In the genomic region with DNA sequence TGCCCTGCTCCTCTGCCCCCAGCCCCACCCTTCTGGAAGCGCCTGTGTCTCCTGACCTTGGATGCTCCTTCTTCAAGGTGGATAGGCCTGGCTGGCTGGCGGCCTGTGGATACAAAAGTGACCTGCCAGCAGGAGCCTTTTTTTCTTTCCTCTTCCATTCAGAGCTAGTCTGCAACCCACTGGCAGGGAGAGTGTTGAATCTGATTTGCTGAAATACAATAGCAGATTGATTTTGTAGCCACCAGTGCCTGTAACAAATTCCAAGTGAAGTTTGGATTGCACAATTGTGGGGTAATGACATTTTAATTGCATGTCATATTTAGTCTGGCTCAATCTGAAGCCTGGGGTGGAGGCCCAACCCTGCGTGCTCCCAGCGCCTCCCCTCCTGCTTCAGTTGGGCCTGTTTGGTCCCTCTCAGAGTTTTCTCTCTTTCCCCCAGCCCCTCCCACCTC, we compare ENCODE assay signal across 16 cellular contexts.
DNase-seq lines count a peak whose midpoint lies in the region; ATAC-seq and TF ChIP-seq lines count a peak whose summit lies in the region.
"Had no signal": no experiment of that assay in that cellular context is flagged by ENCODE, and none has a peak within 500 bp of the region (broad histone marks: within the 10 kb centered on the region; RNA-seq: fewer than 3 reads in every experiment).

No MANE protein-coding gene starts in this region.

- intact Hi-C loops in psoas muscle (cut with DNase I): no loop called here

- 44 to 50% (median 50%) methylated on average over 4 of the region's 4 CpGs for WGBS in psoas muscle, 3 donors

- no peaks in the 10 kb centered on the region for H3K79me2 ChIP-seq in osteoblast (ENCODE audit: insufficient read depth, low read length)

- H3K27ac ChIP-seq in psoas muscle: no peak overlapping the region
- no peak overlapping the region for H3K27ac ChIP-seq in osteoblast (ENCODE audit: low read depth, low read length)

- peak in 3 of 4 donors; percentile 38 to 66 (median 54) for ATAC-seq in psoas muscle
- no peak for ATAC-seq in GM19324 (IDR thresholded peaks at IDR 0.05; ENCODE audit: low FRiP score, unreplicated experiment)
- no peak for ATAC-seq in GM21381 (IDR thresholded peaks at IDR 0.05; ENCODE audit: unreplicated experiment)
- ATAC-seq: esophagus mucosa had no signal

- H2AFZ ChIP-seq in osteoblast (ENCODE audit: low read length): no peak overlapping the region

- no peak overlapping the region for H3K4me2 ChIP-seq in osteoblast (ENCODE audit: insufficient read depth, low read length)
- H3K4me2 ChIP-seq: smooth muscle cell had no signal

- H3K4me1 ChIP-seq in psoas muscle (no peaks in the 10 kb centered on the region), osteoblast (ENCODE audit: insufficient read depth, low read length) (peaks cover 3% of the 10 kb centered on the region)

- TF ChIP-seq CTCF in fibroblast of the aortic adventitia (IDR thresholded peaks at IDR 0.05; ENCODE audit: insufficient read depth, low read length): no peak
- TF ChIP-seq CTCF in psoas muscle (IDR thresholded peaks at IDR 0.05): no peak
- TF ChIP-seq CTCF in osteoblast (IDR thresholded peaks at IDR 0.05; ENCODE audit: extremely low read depth, low read depth, low read length): no peak

- DNase-seq in H7 (peak; percentile 77), NCI-H748 (lab: John Stamatoyannopoulos, UW; ENCODE audit: unreplicated experiment) (peak; percentile 77), fibroblast of the aortic adventitia (ENCODE audit: low read depth) (peak; percentile 22), psoas muscle (peak in 1 of 2 donors; percentile 27), osteoblast (ENCODE audit: insufficient read length, low spot score, missing footprints) (no peak), KG1 (lab: John Stamatoyannopoulos, UW) (no peak)
- DNase-seq: activated naive CD4-positive, alpha-beta T cell treated with anti-CD3 and anti-CD28 coated beads for 36 hours; cerebellar nuclear complex; HFFc6; naive B cell; NCI-H510A treated with DMSO at 0.1 percent for 48 hours; SHP77 had no signal

- no peaks in the 10 kb centered on the region for H3K27me3 ChIP-seq in H7 (ENCODE audit: control insufficient read depth, insufficient read depth, low read length)
- H3K27me3 ChIP-seq in psoas muscle (ENCODE audit: insufficient read depth in 3 of 3, low read length in 2 of 3): peaks cover 0 to 4% (median 4%) of the 10 kb centered on the region in 3 donors
- H3K27me3 ChIP-seq in osteoblast (ENCODE audit: insufficient read depth, low read length): no peaks in the 10 kb centered on the region

- no peaks in the 10 kb centered on the region for H4K20me1 ChIP-seq in osteoblast (ENCODE audit: insufficient read depth, low read length)

- H3K9me3 ChIP-seq in psoas muscle (no peaks in the 10 kb centered on the region), osteoblast (ENCODE audit: low read depth, low read length) (no peaks in the 10 kb centered on the region)

- H3K36me3 ChIP-seq in H7 (replicated peaks; ENCODE audit: control insufficient read depth, insufficient read depth, low read length): no peaks in the 10 kb centered on the region
- no peaks in the 10 kb centered on the region for H3K36me3 ChIP-seq in psoas muscle (ENCODE audit: insufficient read depth in 1 of 2, low read depth in 1 of 2)
- no peaks in the 10 kb centered on the region for H3K36me3 ChIP-seq in osteoblast (ENCODE audit: insufficient read depth, low read length)

- H3K4me3 ChIP-seq in H7 (ENCODE audit: insufficient read depth, low read depth, low read length) (no peak overlapping the region), fibroblast of the aortic adventitia (ENCODE audit: low read depth, low read length) (no peak overlapping the region), psoas muscle (no peak overlapping the region), osteoblast (ENCODE audit: insufficient read depth, low read length) (no peak overlapping the region)
- H3K4me3 ChIP-seq: smooth muscle cell had no signal

Comparison
In these comparisons a context has a peak if more than half of its experiments do, and no peak if none do; other contexts are left out.
1. DNase-seq: peak in H7 (single experiment), NCI-H748 (single experiment) and fibroblast of the aortic adventitia (single experiment); none in osteoblast (single experiment) and KG1 (single experiment).
2. ATAC-seq: peak in psoas muscle (3 of 4); none in GM19324 (single experiment) and GM21381 (single experiment).